Comparison of ENCODE assay signal across 1 cellular context in genomic region chr6:138575257-138575656, GRCh38.
TF ChIP-seq lines count a peak whose summit lies in the region.

No MANE protein-coding gene starts in this region.

TF ChIP-seq in HepG2, 621 proteins besides CTCF, POLR2A, EP300 and RAD21 (continued from another document):
- TF ChIP-seq ZNF225 (CRISPR knock-in tag; IDR thresholded peaks at IDR 0.05) (no peak), MTA3 (CRISPR knock-in tag; IDR thresholded peaks at IDR 0.05) (no peak), ATF7-NPFF (CRISPR knock-in tag; IDR thresholded peaks at IDR 0.05; ENCODE audit: low read depth) (no peak)
